In genomic region chr7:143322646-143323343, GRCh38 we compare ENCODE assay signal across 1 cellular context.
TF ChIP-seq lines count a peak whose summit lies in the region.

No MANE protein-coding gene starts in this region.

TF ChIP-seq in H1, 55 proteins besides CTCF, POLR2A, EP300 and RAD21:
- TF ChIP-seq SIRT6 (IDR thresholded peaks at IDR 0.05; ENCODE audit: low read length) (no peak), SIN3A (conservative IDR thresholded peaks at IDR 0.05 in 1 of 2, IDR thresholded peaks at IDR 0.05 in 1 of 2; ENCODE audit: low read depth in 1 of 2, low read length in 2 of 2) (no peak), RXRA (IDR thresholded peaks at IDR 0.05; ENCODE audit: insufficient read depth, low read depth, low read length) (no peak), BRCA1 (IDR thresholded peaks at IDR 0.05; ENCODE audit: low read depth, low read length) (no peak), SUZ12 (IDR thresholded peaks at IDR 0.05; ENCODE audit: low read length) (no peak), EZH2 (IDR thresholded peaks at IDR 0.05; ENCODE audit: low read depth, low read length, severe bottlenecking) (no peak), JUND (IDR thresholded peaks at IDR 0.05; ENCODE audit: low read length) (no peak), POU5F1 (IDR thresholded peaks at IDR 0.05; ENCODE audit: low read depth, low read length) (no peak), ATF2 (IDR thresholded peaks at IDR 0.05; ENCODE audit: low read length) (no peak), CREB1 (IDR thresholded peaks at IDR 0.05) (no peak), HDAC6 (IDR thresholded peaks at IDR 0.05; ENCODE audit: low read depth, low read length) (no peak), KDM1A (IDR thresholded peaks at IDR 0.05; ENCODE audit: borderline replicate concordance, low read length) (no peak), RNF2 (IDR thresholded peaks at IDR 0.05; ENCODE audit: borderline replicate concordance, low read depth, low read length, missing control alignments, poor library complexity, severe bottlenecking) (no peak), CBX8 (IDR thresholded peaks at IDR 0.05; ENCODE audit: borderline replicate concordance, low read depth, low read length) (no peak), PHF8 (conservative IDR thresholded peaks at IDR 0.05; ENCODE audit: low read depth, low read length) (no peak), MAFK (IDR thresholded peaks at IDR 0.05; ENCODE audit: low read depth, low read length) (no peak)
